ENCODE assay signal across 1 cellular context in the genomic region with DNA sequence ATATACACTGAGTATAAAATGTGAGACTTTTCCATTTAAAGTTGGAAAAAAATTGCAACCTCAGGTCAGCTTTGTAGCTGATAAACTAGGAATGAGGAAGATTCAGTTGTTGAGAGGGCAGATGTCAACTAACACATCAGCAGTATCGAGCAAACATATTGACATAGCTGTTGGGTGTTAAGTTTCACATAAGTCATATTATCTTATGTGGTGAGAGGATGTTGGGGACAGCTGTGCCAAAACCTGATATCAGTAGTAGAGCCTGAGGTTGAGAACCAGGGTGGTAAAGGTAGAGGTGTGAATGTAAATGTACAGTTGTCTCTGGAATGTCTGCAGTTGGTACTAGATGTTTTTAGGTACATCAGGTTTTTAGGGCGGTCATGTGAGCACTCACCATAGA.
TF ChIP-seq lines count a peak whose summit lies in the region.

No MANE protein-coding gene starts in this region.

TF ChIP-seq in GM23338, 12 proteins besides CTCF, POLR2A, EP300 and RAD21 (continued from another document):
- TF ChIP-seq ETS1 (IDR thresholded peaks at IDR 0.05) = no peak
TF ChIP-seq in GM23338: peak in this region for 0.
